Comparison of ENCODE assay signal across 8 cellular contexts in genomic region chr4:59238212-59238611, GRCh38.
"Had no signal": no experiment of that assay in that cellular context is flagged by ENCODE, and none has a peak within 500 bp of the region (broad histone marks: within the 10 kb centered on the region; RNA-seq: fewer than 3 reads in every experiment).

No MANE protein-coding gene starts in this region.

- H3K4me3 ChIP-seq: GM12878 had no signal

- ATAC-seq: GM12878 had no signal

- FAIRE-seq: G401.6, GM12878, GM12891, GM12892, GM18507, GM19239 had no signal

- DNase-seq: GDM1, GF-D8 had no signal
